In genomic region chr12:85310456-85311076, GRCh38 we compare ENCODE assay signal across 12 cellular contexts. TPM values are rescaled to one million over a fixed set of nuclear protein-coding genes. Genes with fewer than 3 reads are reported as not detected.
A peak's percentile ranks its signal among the peaks of the same experiment; 100 is the strongest.
DNase-seq lines count a peak whose midpoint lies in the region; ATAC-seq and TF ChIP-seq lines count a peak whose summit lies in the region.
"Had no signal": no experiment of that assay in that cellular context is flagged by ENCODE, and none has a peak within 500 bp of the region (broad histone marks: within the 10 kb centered on the region; RNA-seq: fewer than 3 reads in every experiment).

No MANE protein-coding gene starts in this region.

- no peak overlapping the region for H4K5ac ChIP-seq in mesendoderm (ENCODE audit: low read length)

- POLR2A ChIA-PET in HEK293 (lab: Yijun Ruan, JAX): no interaction called here

- H3K4me3 ChIP-seq in HEK293 (ENCODE audit: low read depth, low read length): no peak overlapping the region
- no peak overlapping the region for H3K4me3 ChIP-seq in ascending aorta
- no peak overlapping the region for H3K4me3 ChIP-seq in upper lobe of left lung
- no peak overlapping the region for H3K4me3 ChIP-seq in mesendoderm (ENCODE audit: low read length)

- no peak for ATAC-seq in upper lobe of left lung (ENCODE audit: low FRiP score in 2 of 2)
- ATAC-seq: activated T-cell treated with anti-CD3 and anti-CD28 coated beads, Interleukin-2, amount 50 U/mL, for 4 hours; T-helper 17 cell had no signal

- TF ChIP-seq POLR2A in upper lobe of left lung (IDR thresholded peaks at IDR 0.05): no peak

- H3K27me3 ChIP-seq in ascending aorta (no peaks in the 10 kb centered on the region), upper lobe of left lung (no peaks in the 10 kb centered on the region), mesendoderm (ENCODE audit: insufficient read depth, low read length, poor library complexity) (no peaks in the 10 kb centered on the region)

- H2BK5ac ChIP-seq in mesendoderm (ENCODE audit: low read length): no peak overlapping the region

- TF ChIP-seq EP300 in upper lobe of left lung (IDR thresholded peaks at IDR 0.05): no peak

- no peak overlapping the region for H3K18ac ChIP-seq in mesendoderm (ENCODE audit: low read length)

- H3K4me1 ChIP-seq in HEK293 (ENCODE audit: control insufficient read depth, insufficient read depth, low read length) (peaks cover 10% of the 10 kb centered on the region), ascending aorta (no peaks in the 10 kb centered on the region), upper lobe of left lung (no peaks in the 10 kb centered on the region), mesendoderm (ENCODE audit: control insufficient read depth, low read depth, low read length) (no peaks in the 10 kb centered on the region)

- CTCF ChIA-PET in HEK293 (lab: Yijun Ruan, JAX): interaction anchor here (0.6 to 1.3 kb wide), 15 partner anchors 18 to 389 kb away, joined by 3 to 7 read pairs (median 4); no protein-coding TSS in a partner anchor

- no peak overlapping the region for H3K23ac ChIP-seq in mesendoderm (ENCODE audit: low read length)

- DNase-seq in ascending aorta (ENCODE audit: low spot score in 2 of 2): no peak
- peak; percentile 5 for DNase-seq in kidney glomerular epithelial cell (lab: John Stamatoyannopoulos, UW)
- no peak for DNase-seq in NCI-H187 treated with DMSO at 0.1 percent for 48 hours (lab: John Stamatoyannopoulos, UW)
- DNase-seq in upper lobe of left lung: no peak
- no peak for DNase-seq in mesendoderm
- DNase-seq in NCI-H187 (lab: John Stamatoyannopoulos, UW): no peak
- DNase-seq: activated T-cell treated with anti-CD3 and anti-CD28 coated beads, Interleukin-2, amount 50 U/mL, for 4 hours; NCI-H1436; T-helper 17 cell had no signal

- no peak overlapping the region for H3K4me2 ChIP-seq in mesendoderm (ENCODE audit: low read length)

- H3K9me3 ChIP-seq in HEK293 (ENCODE audit: control insufficient read depth, insufficient read depth, low read depth, low read length): no peaks in the 10 kb centered on the region
- H3K9me3 ChIP-seq in ascending aorta: no peaks in the 10 kb centered on the region
- H3K9me3 ChIP-seq in upper lobe of left lung: no peaks in the 10 kb centered on the region

- no peak overlapping the region for H4K8ac ChIP-seq in mesendoderm (ENCODE audit: low read depth, low read length)

- intact Hi-C loops in ascending aorta (cut with DNase I): no loop called here

- no peak overlapping the region for H3K4ac ChIP-seq in mesendoderm (ENCODE audit: low read depth, low read length)

- no peaks in the 10 kb centered on the region for H3K79me1 ChIP-seq in mesendoderm (ENCODE audit: low read length)

- H2BK120ac ChIP-seq in mesendoderm (ENCODE audit: low read depth, low read length): no peak overlapping the region

- no peaks in the 10 kb centered on the region for H3K36me3 ChIP-seq in HEK293 (ENCODE audit: control insufficient read depth in 2 of 2, insufficient read depth in 1 of 2, low read length in 2 of 2)
- H3K36me3 ChIP-seq in ascending aorta: no peaks in the 10 kb centered on the region
- no peaks in the 10 kb centered on the region for H3K36me3 ChIP-seq in upper lobe of left lung
- H3K36me3 ChIP-seq in mesendoderm (ENCODE audit: control insufficient read depth, insufficient read depth, low read length): no peaks in the 10 kb centered on the region

- TF ChIP-seq CTCF in C4-2B (conservative IDR thresholded peaks at IDR 0.05) (peak; percentile 63), HEK293 (tag by site-specific recombination; IDR thresholded peaks at IDR 0.05) (no peak), ascending aorta (IDR thresholded peaks at IDR 0.05) (peak in 2 of 3 experiments; percentile 15 to 18), upper lobe of left lung (IDR thresholded peaks at IDR 0.05) (peak in 3 of 6 experiments; percentile 6 to 18 (median 7))

- no peak overlapping the region for H3K56ac ChIP-seq in mesendoderm (ENCODE audit: low read length)

- WGBS in upper lobe of left lung, 2 donors: 86 to 92% methylated on average over 2 of the region's 2 CpGs
- no CpG with 5 or more reads among the region's 2 CpGs for WGBS in mesendoderm (ENCODE audit: extremely low coverage, insufficient coverage, low lambda C conversion rate)

- no peak overlapping the region for H2BK15ac ChIP-seq in mesendoderm (replicated peaks; ENCODE audit: low read depth)

- no peak overlapping the region for H3K9ac ChIP-seq in mesendoderm (ENCODE audit: low read length)

- no peak overlapping the region for H3K27ac ChIP-seq in C4-2B
- no peak overlapping the region for H3K27ac ChIP-seq in HEK293 (ENCODE audit: extremely low read depth, low read depth, low read length)
- H3K27ac ChIP-seq in ascending aorta: no peak overlapping the region
- no peak overlapping the region for H3K27ac ChIP-seq in upper lobe of left lung
- H3K27ac ChIP-seq in mesendoderm (ENCODE audit: low read depth, low read length): no peak overlapping the region

- H2AK5ac ChIP-seq in mesendoderm (ENCODE audit: low read length): no peak overlapping the region

- no peaks in the 10 kb centered on the region for H3K79me2 ChIP-seq in mesendoderm (ENCODE audit: control insufficient read depth, insufficient read depth, low read length)

TF ChIP-seq in HEK293, 187 proteins besides CTCF, POLR2A, EP300 and RAD21:
- TF ChIP-seq, protein P1, sequence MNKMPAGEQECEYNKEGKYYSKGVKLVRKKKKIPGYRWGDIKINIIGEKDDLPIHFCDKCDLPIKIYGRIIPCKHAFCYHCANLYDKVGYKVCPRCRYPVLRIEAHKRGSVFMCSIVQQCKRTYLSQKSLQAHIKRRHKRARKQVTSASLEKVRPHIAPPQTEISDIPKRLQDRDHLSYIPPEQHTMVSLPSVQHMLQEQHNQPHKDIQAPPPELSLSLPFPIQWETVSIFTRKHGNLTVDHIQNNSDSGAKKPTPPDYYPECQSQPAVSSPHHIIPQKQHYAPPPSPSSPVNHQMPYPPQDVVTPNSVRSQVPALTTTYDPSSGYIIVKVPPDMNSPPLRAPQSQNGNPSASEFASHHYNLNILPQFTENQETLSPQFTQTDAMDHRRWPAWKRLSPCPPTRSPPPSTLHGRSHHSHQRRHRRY (tag by site-specific recombination; IDR thresholded peaks at IDR 0.05): no peak
- 0 out of 2 replicates have a peak, but pooled peaks have one; percentile 23 for TF ChIP-seq ZNF654 (tag by site-specific recombination; IDR thresholded peaks at IDR 0.05; ENCODE audit: low read depth)

RNA-seq across cellular contexts. Expression of gene ALX1, which starts 30.5 kb away (rescaled TPM):
- total RNA-seq in ascending aorta (not detected), upper lobe of left lung (under 1 TPM in 1 of 6 donors, not detected in 5; 0.89 TPM)
- 1.9 TPM for polyA plus RNA-seq in mesendoderm (2013, experiment 1 of 2)
- 1.5 TPM for polyA plus RNA-seq in mesendoderm (2013, experiment 2 of 2)
- total RNA-seq: activated T-cell treated with anti-CD3 and anti-CD28 coated beads, Interleukin-2, amount 50 U/mL, for 4 hours; mononuclear cell; T-helper 17 cell had no signal
